8 cellular contexts compared by ENCODE assay signal in the genomic region with DNA sequence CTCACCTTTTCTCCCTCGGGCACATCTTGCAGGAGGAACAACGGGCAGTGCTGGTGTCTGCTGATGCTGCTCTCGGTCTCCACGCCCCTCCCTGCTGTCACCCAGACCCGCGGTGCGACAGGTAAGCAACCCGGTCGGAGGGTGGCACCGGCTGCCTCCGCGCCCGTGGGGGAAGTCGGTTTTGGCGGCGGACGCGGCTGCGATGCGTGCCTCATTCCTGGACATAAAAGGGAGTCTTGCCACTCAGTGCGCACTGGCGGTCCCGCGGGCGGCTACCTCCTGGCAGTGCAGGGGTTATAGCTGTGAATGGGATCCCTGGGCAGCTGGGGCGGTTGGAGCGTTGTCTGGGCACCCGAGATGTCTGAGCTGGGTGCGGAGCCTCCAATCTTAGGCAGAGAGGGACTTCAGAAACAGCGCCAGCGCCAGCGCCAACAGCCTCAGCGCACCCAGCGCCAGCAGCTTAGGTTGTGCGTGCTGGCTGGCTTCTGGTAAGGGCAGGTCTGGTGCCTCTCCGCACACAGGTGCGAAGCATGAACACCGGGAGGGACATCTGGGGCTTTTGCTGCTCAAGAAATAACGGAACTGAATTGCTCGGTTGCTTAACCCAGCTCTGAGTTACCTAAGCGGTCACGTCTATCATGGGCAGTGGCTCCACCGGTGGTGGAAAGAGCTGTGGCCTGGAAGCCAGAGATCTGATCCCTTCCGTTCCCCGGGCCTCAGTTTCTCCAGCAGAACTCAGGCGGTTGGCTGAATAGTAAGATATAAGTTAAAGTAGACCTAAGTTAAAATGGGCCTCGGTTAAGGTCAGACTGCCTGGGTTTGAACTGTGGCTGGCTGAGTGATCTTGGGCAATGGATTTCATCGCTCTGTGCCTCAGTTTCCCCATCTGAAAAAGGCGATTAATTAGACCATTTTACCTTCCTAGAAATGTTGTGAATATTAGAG. TPM values are rescaled to one million over a fixed set of nuclear protein-coding genes. Genes with fewer than 3 reads are reported as not detected.
DNase-seq lines count a peak whose midpoint lies in the region; ATAC-seq and TF ChIP-seq lines count a peak whose summit lies in the region.

No MANE protein-coding gene starts in this region.

- in situ Hi-C loops in Panc1 (cut with HindIII; ENCODE audit: low pct_unique_long_range_greater_than_20kb, low sequenced_read_pairs) = no loop called here

- DNase-seq in EL (peak; percentile 26), Panc1 (ENCODE audit: low read depth, low spot score) (no peak), fibroblast of lung (ENCODE audit: low read depth in 2 of 2) (peak; percentile 4 to 34), trophoblast cell (peak; percentile 10 to 39), cerebellar nuclear complex (lab: John Stamatoyannopoulos, UW) (no peak)

- H3K4ac ChIP-seq in trophoblast cell (ENCODE audit: low read depth, low read length) = no peak overlapping the region

- no peak overlapping the region for H4K12ac ChIP-seq in trophoblast cell (ENCODE audit: low read depth, low read length)

- no peak overlapping the region for H2BK120ac ChIP-seq in trophoblast cell (ENCODE audit: insufficient read depth, low read length, poor library complexity)

- TF ChIP-seq CTCF in Panc1 (IDR thresholded peaks at IDR 0.05) (no peak), fibroblast of lung (conservative IDR thresholded peaks at IDR 0.05 in 1 of 2, IDR thresholded peaks at IDR 0.05 in 1 of 2; ENCODE audit: low read depth in 1 of 2, low read length in 2 of 2) (no peak)

- no peak overlapping the region for H4K91ac ChIP-seq in trophoblast cell (ENCODE audit: low read depth, low read length)

- peak; percentile 65 for ATAC-seq in Panc1
- no peak for ATAC-seq in HG03565 (IDR thresholded peaks at IDR 0.05; ENCODE audit: unreplicated experiment)
- no peak for ATAC-seq in HG03457 (IDR thresholded peaks at IDR 0.05; ENCODE audit: unreplicated experiment)
- no peak for ATAC-seq in GM18909 (IDR thresholded peaks at IDR 0.05; ENCODE audit: poor library complexity, unreplicated experiment)

- H3K79me1 ChIP-seq in trophoblast cell (ENCODE audit: low read length) = no peaks in the 10 kb centered on the region

- H2BK5ac ChIP-seq in trophoblast cell (ENCODE audit: low read depth, low read length, poor library complexity) = no peak overlapping the region

- H3K4me1 ChIP-seq in Panc1 (ENCODE audit: control insufficient read depth, insufficient read depth, low read length) (no peaks in the 10 kb centered on the region; the same call in 1 of the 2 replicates), fibroblast of lung (ENCODE audit: control insufficient read depth, extremely low read depth, insufficient read depth, low read length) (no peaks in the 10 kb centered on the region), trophoblast cell (ENCODE audit: control insufficient read depth in 1 of 2, insufficient read depth in 2 of 2, low read length in 2 of 2) (peaks cover 5 to 6% of the 10 kb centered on the region in 2 experiments)

- no peak overlapping the region for H3K14ac ChIP-seq in trophoblast cell (ENCODE audit: low read length)

- no peak overlapping the region for H3K18ac ChIP-seq in trophoblast cell (ENCODE audit: low read length)

- H4K8ac ChIP-seq in trophoblast cell (ENCODE audit: low read depth, low read length) = no peak overlapping the region

- H3K27me3 ChIP-seq in Panc1 (ENCODE audit: control insufficient read depth, insufficient read depth, low read length) = peaks cover 14% of the 10 kb centered on the region
- H3K27me3 ChIP-seq in fibroblast of lung (ENCODE audit: control insufficient read depth, insufficient read depth, low read length) = peaks cover 30% of the 10 kb centered on the region
- H3K27me3 ChIP-seq in trophoblast cell (ENCODE audit: insufficient read depth, low read length) = peaks cover 39% of the 10 kb centered on the region

- no peaks in the 10 kb centered on the region for H3K79me2 ChIP-seq in fibroblast of lung (ENCODE audit: control insufficient read depth, insufficient read depth, low read length)
- H3K79me2 ChIP-seq in trophoblast cell (ENCODE audit: control insufficient read depth, insufficient read depth, low read length, poor library complexity) = no peaks in the 10 kb centered on the region

- peak overlapping the region; percentile 20 for H2AFZ ChIP-seq in fibroblast of lung (ENCODE audit: low read length)
- H2AFZ ChIP-seq in trophoblast cell (ENCODE audit: insufficient read depth, low read length, poor library complexity) = no peak overlapping the region

- no peak overlapping the region for H2BK12ac ChIP-seq in trophoblast cell (ENCODE audit: low read length)

- intact Hi-C loops in Panc1 (cut with micrococcal nuclease; ENCODE audit: unreplicated experiment) = no loop called here

- CTCF ChIA-PET in Panc1 (lab: Charles Lee) = no interaction called here

- H3K9me3 ChIP-seq in Panc1 (ENCODE audit: control insufficient read depth, insufficient read depth, low read depth, low read length) (no peaks in the 10 kb centered on the region), fibroblast of lung (ENCODE audit: control insufficient read depth, insufficient read depth, low read depth, low read length) (no peaks in the 10 kb centered on the region), trophoblast cell (ENCODE audit: insufficient read depth, low read depth, low read length) (peaks cover 2% of the 10 kb centered on the region)

- no TSS peak for BruUV-seq in Panc1 (replicated peaks; lab: Mats Ljungman, UMichigan)

- no peak overlapping the region for H2AK5ac ChIP-seq in trophoblast cell (ENCODE audit: low read length)

- no peaks in the 10 kb centered on the region for H3K36me3 ChIP-seq in Panc1 (ENCODE audit: control insufficient read depth, insufficient read depth, low read length)
- H3K36me3 ChIP-seq in fibroblast of lung (ENCODE audit: control insufficient read depth, insufficient read depth, low read length) = no peaks in the 10 kb centered on the region
- no peaks in the 10 kb centered on the region for H3K36me3 ChIP-seq in trophoblast cell (ENCODE audit: control insufficient read depth in 1 of 2, insufficient read depth in 2 of 2, low read length in 2 of 2)

- peak overlapping the region; percentile 23 to 30 for H3K4me3 ChIP-seq in Panc1 (ENCODE audit: low read depth in 2 of 2, low read length in 2 of 2)
- H3K4me3 ChIP-seq in fibroblast of lung (replicated peaks in 1 of 4; ENCODE audit: control extremely low read depth in 1 of 4, insufficient read depth in 1 of 4, low read depth in 3 of 4, low read length in 4 of 4) = peak overlapping the region; percentile 48 to 72 (median 52)
- H3K4me3 ChIP-seq in trophoblast cell (ENCODE audit: low read depth, low read length) = peak overlapping the region; percentile 46

- H3K23ac ChIP-seq in trophoblast cell (ENCODE audit: low read length) = no peak overlapping the region

- H4K20me1 ChIP-seq in fibroblast of lung (ENCODE audit: control insufficient read depth, extremely low read depth, insufficient read depth, low read length) = no peaks in the 10 kb centered on the region

- peak overlapping the region; percentile 25 for H3K9ac ChIP-seq in fibroblast of lung (ENCODE audit: insufficient read depth, low read length)
- H3K9ac ChIP-seq in trophoblast cell (ENCODE audit: low read length) = no peak overlapping the region

- H3K27ac ChIP-seq in Panc1 (ENCODE audit: low read length) (no peak overlapping the region), fibroblast of lung (ENCODE audit: insufficient read depth, low read length) (no peak overlapping the region), trophoblast cell (ENCODE audit: low read depth, low read length) (no peak overlapping the region)

- peak overlapping the region; percentile 64 for H3K4me2 ChIP-seq in fibroblast of lung (ENCODE audit: extremely low read depth, insufficient read depth, low read length)
- peak overlapping the region; percentile 66 for H3K4me2 ChIP-seq in trophoblast cell (ENCODE audit: low read length)

- no CpG with 5 or more reads among the region's 49 CpGs for WGBS in trophoblast cell (ENCODE audit: extremely low coverage, insufficient coverage, insufficient read length)

- POLR2A ChIA-PET in Panc1 (lab: Charles Lee) = no interaction called here

RNA-seq across cellular contexts. Expression of a gene that starts 0.7 kb away (rescaled TPM):
- total RNA-seq in Panc1 (2021; ENCODE audit: unreplicated experiment) (0.10 TPM), fibroblast of lung (41.0 and 43.9 TPM in 2 replicates)
- not detected for polyA plus RNA-seq in Panc1 (2012; ENCODE audit: insufficient read length)
- 13.3 and 15.9 TPM in 2 replicates for polyA plus RNA-seq in fibroblast of lung
- 13.1 and 15.3 TPM in 2 replicates for polyA plus RNA-seq in fibroblast of lung (2012)
- polyA minus RNA-seq in fibroblast of lung (ENCODE audit: low replicate concordance) = 12.2 and 12.6 TPM in 2 replicates
- polyA plus RNA-seq in trophoblast cell (2013) = 0.51 and 0.57 TPM in 2 replicates

Comparison
In these comparisons a context has a peak if more than half of its experiments do, and no peak if none do; other contexts are left out.
1. DNase-seq: peak in EL (single experiment), fibroblast of lung (2 of 2) and trophoblast cell (2 of 2); none in Panc1 (single experiment) and cerebellar nuclear complex (0 of 2).
2. RNA of a gene that starts 0.7 kb away (total RNA-seq): 41.0 to 43.9 TPM in fibroblast of lung; 0.10 TPM in Panc1 (single experiment); every median in the first group is over 10 times any median in the second.
3. Peak in every context shown above with its lines, with median percentiles within 50 percentile points of each other: H3K4me3 ChIP-seq.